Comparison of ENCODE assay signal across 8 cellular contexts in genomic region chr3:142844339-142844977, GRCh38. TPM values are rescaled to one million over a fixed set of nuclear protein-coding genes. Genes with fewer than 3 reads are reported as not detected.
A peak's percentile ranks its signal among the peaks of the same experiment; 100 is the strongest.
DNase-seq lines count a peak whose midpoint lies in the region; ATAC-seq and TF ChIP-seq lines count a peak whose summit lies in the region.

No MANE protein-coding gene starts in this region.

- no peaks in the 10 kb centered on the region for H3K4me1 Mint-ChIP-seq in naive thymus-derived CD8-positive, alpha-beta T cell

- H4K20me1 ChIP-seq in hepatocyte (ENCODE audit: insufficient read depth, poor library complexity, severe bottlenecking), result no peaks in the 10 kb centered on the region

- ATAC-seq in right cardiac atrium (no peak), HG03521 (IDR thresholded peaks at IDR 0.05; ENCODE audit: unreplicated experiment) (peak; percentile 58), GM21447 (IDR thresholded peaks at IDR 0.05; ENCODE audit: unreplicated experiment) (no peak), GM18519 (IDR thresholded peaks at IDR 0.05; ENCODE audit: low FRiP score, unreplicated experiment) (no peak)
- ATAC-seq in naive thymus-derived CD8-positive, alpha-beta T cell, result no peak

- no peak overlapping the region for H3K4me3 Mint-ChIP-seq in naive thymus-derived CD8-positive, alpha-beta T cell

- no peaks in the 10 kb centered on the region for H3K9me2 ChIP-seq in hepatocyte (replicated peaks; ENCODE audit: insufficient read depth)

- intact Hi-C loops in right cardiac atrium (cut with DNase I), result no loop called here

- H3K27me3 ChIP-seq in cardiac muscle cell (no peaks in the 10 kb centered on the region), right cardiac atrium (ENCODE audit: control insufficient read depth, insufficient read depth) (no peaks in the 10 kb centered on the region), hepatocyte (no peaks in the 10 kb centered on the region)

- H3K9me3 ChIP-seq in cardiac muscle cell (ENCODE audit: low read depth), result no peaks in the 10 kb centered on the region
- H3K9me3 ChIP-seq in right cardiac atrium (ENCODE audit: control insufficient read depth, low read length), result no peaks in the 10 kb centered on the region
- H3K9me3 ChIP-seq in hepatocyte (ENCODE audit: low read depth), result no peaks in the 10 kb centered on the region

- no peak overlapping the region for H3K4me3 ChIP-seq in cardiac muscle cell
- no peak overlapping the region for H3K4me3 ChIP-seq in right cardiac atrium (ENCODE audit: low read length)
- no peak overlapping the region for H3K4me3 ChIP-seq in hepatocyte

- no peak overlapping the region for H3K4me2 ChIP-seq in hepatocyte

- peak; percentile 58 for TF ChIP-seq CTCF in cardiac muscle cell (IDR thresholded peaks at IDR 0.05; ENCODE audit: low read depth, low read length)
- TF ChIP-seq CTCF in hepatocyte (IDR thresholded peaks at IDR 0.05; ENCODE audit: poor library complexity), result peak; percentile 40

- no peaks in the 10 kb centered on the region for H3K4me1 ChIP-seq in cardiac muscle cell (ENCODE audit: low read depth)
- H3K4me1 ChIP-seq in right cardiac atrium (ENCODE audit: control insufficient read depth, insufficient read depth, low read length), result no peaks in the 10 kb centered on the region
- no peaks in the 10 kb centered on the region for H3K4me1 ChIP-seq in hepatocyte (ENCODE audit: insufficient read depth)

- H2AFZ ChIP-seq in hepatocyte, result no peak overlapping the region

- no peak overlapping the region for H3K27ac Mint-ChIP-seq in naive thymus-derived CD8-positive, alpha-beta T cell

- H3K27me3 Mint-ChIP-seq in naive thymus-derived CD8-positive, alpha-beta T cell, result peaks cover 0 to 9% (median 0%) of the 10 kb centered on the region in 5 donors

- H3K27ac ChIP-seq in cardiac muscle cell (no peak overlapping the region), right cardiac atrium (ENCODE audit: low read length) (no peak overlapping the region), hepatocyte (no peak overlapping the region)

- no peaks in the 10 kb centered on the region for H3K36me3 Mint-ChIP-seq in naive thymus-derived CD8-positive, alpha-beta T cell

- H3K9me3 Mint-ChIP-seq in naive thymus-derived CD8-positive, alpha-beta T cell, result no peaks in the 10 kb centered on the region

- H3K36me3 ChIP-seq in cardiac muscle cell, result no peaks in the 10 kb centered on the region
- H3K36me3 ChIP-seq in hepatocyte (replicated peaks; ENCODE audit: insufficient read depth, low read depth), result no peaks in the 10 kb centered on the region

- H3K79me2 ChIP-seq in hepatocyte, result no peaks in the 10 kb centered on the region

- 75% methylated on average over 4 of the region's 4 CpGs for WGBS in right cardiac atrium
- WGBS in hepatocyte (ENCODE audit: low lambda C conversion rate, missing lambda C conversion rate), result 62% methylated on average over 4 of the region's 4 CpGs

- peak; percentile 15 to 58 for DNase-seq in cardiac muscle cell (ENCODE audit: low read depth in 1 of 2, low spot score in 1 of 2)
- no peak for DNase-seq in right cardiac atrium
- peak; percentile 51 for DNase-seq in SW480 (ENCODE audit: low spot score)
- peak; percentile 46 for DNase-seq in hepatocyte (ENCODE audit: low spot score)
- DNase-seq in naive thymus-derived CD8-positive, alpha-beta T cell, result no peak

- POLR2A ChIA-PET in naive thymus-derived CD8-positive, alpha-beta T cell (lab: Charles Lee), result no interaction called here

RNA-seq across cellular contexts. Expression of gene PCOLCE2, which starts 44.4 kb away (rescaled TPM):
- total RNA-seq in cardiac muscle cell (5.5 and 6.5 TPM in 2 replicates), right cardiac atrium (100 to 1,000 TPM; 110 to 136 (median 124) TPM), hepatocyte (10.8 and 11.2 TPM in 2 replicates)
- polyA plus RNA-seq in cardiac muscle cell (5.4 and 6.5 TPM in 2 replicates), right cardiac atrium (172 TPM), hepatocyte (5.5 and 9.2 TPM in 2 replicates)
- not detected for total RNA-seq in naive thymus-derived CD8-positive, alpha-beta T cell
- polyA plus RNA-seq in naive thymus-derived CD8-positive, alpha-beta T cell, result not detected

Comparison
In these comparisons a context has a peak if more than half of its experiments do, and no peak if none do; other contexts are left out.
1. DNase-seq: peak in cardiac muscle cell (2 of 2), SW480 (single experiment) and hepatocyte (single experiment); none in right cardiac atrium (0 of 3) and naive thymus-derived CD8-positive, alpha-beta T cell (0 of 10).